Comparison of ENCODE assay signal across 1 cellular context in genomic region chr2:209091026-209091425, GRCh38.
TF ChIP-seq lines count a peak whose summit lies in the region.

No MANE protein-coding gene starts in this region.

TF ChIP-seq in GM23338, 12 proteins besides CTCF, POLR2A, EP300 and RAD21 (continued from another document):
- TF ChIP-seq REST (IDR thresholded peaks at IDR 0.05; ENCODE audit: unreplicated experiment) (no peak), ETS1 (IDR thresholded peaks at IDR 0.05) (no peak), EZH2phosphoT487 (IDR thresholded peaks at IDR 0.05; ENCODE audit: unreplicated experiment) (no peak), JUNB (IDR thresholded peaks at IDR 0.05; ENCODE audit: unreplicated experiment) (no peak)
